ENCODE assay signal across 19 cellular contexts in the genomic region with DNA sequence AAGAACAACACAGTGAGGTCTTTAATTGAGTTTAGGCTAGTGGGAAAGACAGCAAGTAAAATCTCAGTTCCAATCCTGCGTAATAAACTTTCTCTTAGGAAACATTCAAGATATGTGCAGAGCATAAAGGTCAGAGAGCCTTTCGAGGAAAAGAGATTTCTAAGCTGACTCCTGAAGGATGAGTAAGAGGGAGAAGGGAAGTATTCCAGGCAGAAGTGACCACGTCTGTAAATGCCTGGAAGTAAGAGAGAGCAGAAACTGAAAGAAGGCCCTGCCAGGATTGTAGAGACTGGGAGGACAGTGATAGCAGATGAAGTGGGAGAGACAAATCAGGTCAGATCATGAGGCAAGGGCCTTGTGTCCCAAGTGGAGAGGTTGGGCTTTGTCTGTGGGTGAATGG. TPM values are rescaled to one million over a fixed set of nuclear protein-coding genes. Genes with fewer than 3 reads are reported as not detected.
DNase-seq lines count a peak whose midpoint lies in the region; ATAC-seq, FAIRE-seq and TF ChIP-seq lines count a peak whose summit lies in the region.
"Had no signal": no experiment of that assay in that cellular context is flagged by ENCODE, and none has a peak within 500 bp of the region (broad histone marks: within the 10 kb centered on the region; RNA-seq: fewer than 3 reads in every experiment).

No MANE protein-coding gene starts in this region.

- H2AFZ ChIP-seq in mammary epithelial cell (ENCODE audit: low read depth, low read length) (no peak overlapping the region), astrocyte (ENCODE audit: low read depth, low read length) (no peak overlapping the region)

- H3K4me2 ChIP-seq in mammary epithelial cell (ENCODE audit: insufficient read depth, low read depth, low read length) (no peak overlapping the region), astrocyte (ENCODE audit: low read length) (no peak overlapping the region)

- CTCF ChIA-PET in MCF 10A (lab: Yijun Ruan, JAX) (interaction anchor here (0.9 to 1.0 kb wide), 2 partner anchors 20 to 24 kb away, joined by 3 read pairs; no protein-coding TSS in a partner anchor), mammary epithelial cell (lab: Charles Lee; ENCODE audit: low non-redundant PET) (no interaction called here)

- peaks cover 15% of the 10 kb centered on the region for H3K4me1 ChIP-seq in mammary epithelial cell (ENCODE audit: insufficient read depth, low read length)
- no peaks in the 10 kb centered on the region for H3K4me1 ChIP-seq in astrocyte (ENCODE audit: insufficient read depth, low read length)
- peaks cover 19% of the 10 kb centered on the region for H3K4me1 ChIP-seq in mesodermal cell (ENCODE audit: control insufficient read depth, insufficient read depth, low read length, poor library complexity, severe bottlenecking)
- H3K4me1 ChIP-seq: SJSA1 had no signal

- intact Hi-C loops in MCF 10A (cut with micrococcal nuclease) = no loop called here
- intact Hi-C loops in mammary epithelial cell (cut with micrococcal nuclease) = no loop called here

- H3K27ac Mint-ChIP-seq in MCF 10A (ENCODE audit: low read depth, unreplicated experiment) (peak overlapping the region; percentile 54), astrocyte (ENCODE audit: unreplicated experiment) (peak overlapping the region; percentile 83)

- in situ Hi-C loops in mammary epithelial cell (cut with MboI; ENCODE audit: low sequenced_read_pairs in 2 of 2) = no loop called here

- DNase-seq in MCF 10A (ENCODE audit: unreplicated experiment) (no peak), mammary epithelial cell (no peak), astrocyte (ENCODE audit: low read depth) (peak; percentile 7), cerebellum (ENCODE audit: low spot score) (no peak), NCI-H1436 treated with DMSO at 0.1 percent for 48 hours (lab: John Stamatoyannopoulos, UW) (no peak)
- DNase-seq: C1 segment of cervical spinal cord, NCI-H146, NCI-H2227 treated with DMSO at 0.1 percent for 48 hours, NCI-H526 treated with DMSO at 0.1 percent for 48 hours had no signal

- H3K27ac ChIP-seq in mammary epithelial cell (ENCODE audit: insufficient read depth, low read depth, low read length) = no peak overlapping the region
- no peak overlapping the region for H3K27ac ChIP-seq in astrocyte (ENCODE audit: low read depth, low read length)
- H3K27ac ChIP-seq in mesodermal cell (ENCODE audit: low read depth, low read length, severe bottlenecking) = peak overlapping the region; percentile 70
- H3K27ac ChIP-seq: RWPE1, SJSA1 had no signal

- H3K9me3 Mint-ChIP-seq in MCF 10A (ENCODE audit: unreplicated experiment) (no peaks in the 10 kb centered on the region), astrocyte (ENCODE audit: unreplicated experiment) (no peaks in the 10 kb centered on the region)

- H4K20me1 ChIP-seq in mammary epithelial cell (ENCODE audit: insufficient read depth, low read length) (no peaks in the 10 kb centered on the region), astrocyte (ENCODE audit: insufficient read depth, low read length) (no peaks in the 10 kb centered on the region)

- H3K4me1 Mint-ChIP-seq in MCF 10A (ENCODE audit: insufficient read depth, unreplicated experiment) (peaks cover 10% of the 10 kb centered on the region), astrocyte (ENCODE audit: low read depth, unreplicated experiment) (peaks cover 27% of the 10 kb centered on the region)

- H3K27me3 ChIP-seq in mammary epithelial cell (ENCODE audit: insufficient read depth, low read length) = no peaks in the 10 kb centered on the region
- no peaks in the 10 kb centered on the region for H3K27me3 ChIP-seq in astrocyte (ENCODE audit: insufficient read depth, low read length)
- H3K27me3 ChIP-seq: SJSA1 had no signal

- H3K79me2 ChIP-seq in mammary epithelial cell (ENCODE audit: insufficient read depth, low read length) (peaks cover under 1% of the 10 kb centered on the region), astrocyte (ENCODE audit: insufficient read depth, low read length) (no peaks in the 10 kb centered on the region)

- H3K36me3 Mint-ChIP-seq in MCF 10A (ENCODE audit: insufficient read depth, unreplicated experiment) = peaks cover 67% of the 10 kb centered on the region
- no peaks in the 10 kb centered on the region for H3K36me3 Mint-ChIP-seq in astrocyte (ENCODE audit: low read depth, unreplicated experiment)

- dilution Hi-C loops in mammary epithelial cell (cut with HindIII; ENCODE audit: low sequenced_read_pairs) = no loop called here

- WGBS in mammary epithelial cell (ENCODE audit: low coverage, missing lambda C conversion rate) = 94% methylated on average over 3 of the region's 3 CpGs
- WGBS in mesodermal cell (ENCODE audit: insufficient coverage in 2 of 2), 2 experiments = 67 to 78% methylated on average over 2 of the region's 3 CpGs

- POLR2A ChIA-PET in MCF 10A (lab: Yijun Ruan, JAX) = interaction anchor here (0.6 to 1.2 kb wide), 2 partner anchors 21 to 52 kb away, joined by 3 read pairs; no protein-coding TSS in a partner anchor

- H3K27me3 Mint-ChIP-seq in MCF 10A (ENCODE audit: insufficient read depth, unreplicated experiment) (no peaks in the 10 kb centered on the region), astrocyte (ENCODE audit: low read depth, unreplicated experiment) (no peaks in the 10 kb centered on the region)

- H3K9me3 ChIP-seq in mammary epithelial cell (replicated peaks; ENCODE audit: insufficient read depth, low read length) (no peaks in the 10 kb centered on the region), astrocyte (ENCODE audit: insufficient read depth, low read depth, low read length) (no peaks in the 10 kb centered on the region), mesodermal cell (ENCODE audit: control insufficient read depth, low read length) (no peaks in the 10 kb centered on the region)
- H3K9me3 ChIP-seq: SJSA1 had no signal

- H3K9ac ChIP-seq in mammary epithelial cell (ENCODE audit: insufficient read depth, low read length) = no peak overlapping the region
- H3K9ac ChIP-seq in astrocyte (ENCODE audit: low read length) = no peak overlapping the region

- BruUV-seq in MCF 10A (replicated peaks; lab: Mats Ljungman, UMichigan) (no TSS peak), mammary epithelial cell (replicated peaks; lab: Mats Ljungman, UMichigan) (no TSS peak)

- TF ChIP-seq CTCF in MCF 10A (IDR thresholded peaks at IDR 0.05; ENCODE audit: unreplicated experiment) (no peak), mammary epithelial cell (conservative IDR thresholded peaks at IDR 0.05 in 1 of 2, IDR thresholded peaks at IDR 0.05 in 1 of 2; ENCODE audit: extremely low read depth in 1 of 2, insufficient read depth in 1 of 2, low read depth in 1 of 2, low read length in 2 of 2) (no peak), astrocyte (IDR thresholded peaks at IDR 0.05; ENCODE audit: insufficient read depth, low read depth, low read length) (no peak)

- no peak overlapping the region for H3K4me3 Mint-ChIP-seq in MCF 10A (ENCODE audit: unreplicated experiment)
- H3K4me3 Mint-ChIP-seq in astrocyte (ENCODE audit: unreplicated experiment) = no peak overlapping the region

- ATAC-seq in HG03196 (IDR thresholded peaks at IDR 0.05; ENCODE audit: unreplicated experiment) = no peak
- ATAC-seq in GM21723 (IDR thresholded peaks at IDR 0.05; ENCODE audit: unreplicated experiment) = no peak
- ATAC-seq: GM12878 had no signal

- H3K4me3 ChIP-seq in mammary epithelial cell (replicated peaks in 1 of 3; ENCODE audit: insufficient read depth in 1 of 3, low read depth in 2 of 3, low read length in 3 of 3) (no peak overlapping the region), astrocyte (ENCODE audit: insufficient read depth, low read depth, low read length) (no peak overlapping the region), mesodermal cell (ENCODE audit: extremely low read depth, insufficient read depth, low read length, poor library complexity, severe bottlenecking) (no peak overlapping the region)
- H3K4me3 ChIP-seq: GM12878, SJSA1 had no signal

- no peak for FAIRE-seq in astrocyte (lab: Jason Lieb, UNC)
- FAIRE-seq: A204.1, GM12878, GM18507, GM19239 had no signal

- peaks cover 47% of the 10 kb centered on the region for H3K36me3 ChIP-seq in mammary epithelial cell (ENCODE audit: insufficient read depth, low read length)
- H3K36me3 ChIP-seq in astrocyte (ENCODE audit: insufficient read depth, low read length) = no peaks in the 10 kb centered on the region
- no peaks in the 10 kb centered on the region for H3K36me3 ChIP-seq in mesodermal cell (ENCODE audit: control insufficient read depth, insufficient read depth, low read length)
- H3K36me3 ChIP-seq: SJSA1 had no signal

RNA-seq across cellular contexts. Expression of a gene that starts 41.8 kb away (rescaled TPM):
- 7.6 and 9.5 TPM in 2 replicates for total RNA-seq in MCF 10A (2022)
- total RNA-seq in mammary epithelial cell = 10 to 100 TPM; 98.2 to 98.4 TPM
- polyA plus RNA-seq in mammary epithelial cell = 39.7 TPM
- 13.1 TPM for polyA minus RNA-seq in mammary epithelial cell
- total RNA-seq in astrocyte = not detected in 2 replicates
- not detected for polyA plus RNA-seq in mesodermal cell (2013, experiment 1 of 2)
- not detected for polyA plus RNA-seq in mesodermal cell (2013, experiment 2 of 2)
- total RNA-seq in cerebellum = not detected
- total RNA-seq: G401, GM12878, SJSA1 had no signal
